24 cellular contexts compared by ENCODE assay signal in the genomic region with DNA sequence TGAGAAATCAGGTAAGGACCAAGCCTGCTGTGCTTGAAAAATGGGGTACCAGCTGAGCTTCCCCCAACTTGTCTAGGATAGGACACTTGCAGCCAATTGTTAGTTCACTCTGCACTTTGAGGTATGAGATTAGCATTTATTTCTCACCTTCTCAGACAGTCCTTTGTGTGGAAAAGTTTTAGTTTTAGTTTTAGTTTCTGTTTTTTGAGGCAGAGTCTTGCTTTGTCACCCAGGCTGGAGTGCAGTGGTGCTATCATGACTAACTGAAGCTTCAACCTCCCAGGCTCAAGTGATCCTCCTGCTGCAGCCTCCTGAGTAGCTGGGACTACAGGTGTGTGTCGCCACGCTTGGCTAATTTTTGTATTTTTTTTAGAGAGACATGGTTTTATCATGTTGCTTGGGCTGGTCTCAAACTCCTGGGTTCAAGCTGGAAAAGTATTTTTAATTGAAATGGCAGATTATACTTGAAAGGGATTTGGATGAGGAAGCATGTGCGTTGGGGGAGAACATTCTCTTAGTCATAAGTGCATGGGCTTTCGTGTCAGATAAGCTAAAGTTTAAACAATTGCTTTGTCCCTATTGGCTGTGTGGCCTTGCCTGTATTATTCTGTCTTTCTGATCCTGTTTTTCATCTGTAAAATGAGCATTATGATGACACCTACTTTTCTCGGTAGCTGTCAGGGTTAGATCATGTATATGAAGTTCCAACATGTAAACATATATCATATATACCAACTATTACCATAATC. TPM values are rescaled to one million over a fixed set of nuclear protein-coding genes. Genes with fewer than 3 reads are reported as not detected.
A peak's percentile ranks its signal among the peaks of the same experiment; 100 is the strongest.
DNase-seq lines count a peak whose midpoint lies in the region; ATAC-seq and TF ChIP-seq lines count a peak whose summit lies in the region.
"Had no signal": no experiment of that assay in that cellular context is flagged by ENCODE, and none has a peak within 500 bp of the region (broad histone marks: within the 10 kb centered on the region; RNA-seq: fewer than 3 reads in every experiment).

No MANE protein-coding gene starts in this region.

- no peaks in the 10 kb centered on the region for H3K4me1 Mint-ChIP-seq in osteocyte (ENCODE audit: unreplicated experiment)
- peaks cover 0 to 6% of the 10 kb centered on the region in 2 donors for H3K4me1 Mint-ChIP-seq in immature natural killer cell

- H3K36me3 Mint-ChIP-seq in osteocyte (ENCODE audit: unreplicated experiment) = no peaks in the 10 kb centered on the region
- no peaks in the 10 kb centered on the region for H3K36me3 Mint-ChIP-seq in immature natural killer cell

- H3K4me3 Mint-ChIP-seq in osteocyte (ENCODE audit: unreplicated experiment) (no peak overlapping the region), immature natural killer cell (no peak overlapping the region)
- H3K4me3 Mint-ChIP-seq: activated naive CD8-positive, alpha-beta T cell treated with anti-CD3 and anti-CD28 coated beads, Interleukin-2, amount 10 ng/mL, durations not matched to agents 7 days and 5 days; dendritic cell treated with granulocyte-macrophage colony-stimulating factor and Interleukin-4, amounts not matched to agents 40 ng/mL and 50 ng/mL, for 4 days; T-helper 2 cell treated with Interferon-gamma antibody and Interleukin-4, amounts not matched to agents 5 μg/mL and 100 μg/mL, for 36 hours had no signal

- peaks cover 5% of the 10 kb centered on the region for H3K9me3 Mint-ChIP-seq in osteocyte (ENCODE audit: unreplicated experiment)
- H3K9me3 Mint-ChIP-seq in immature natural killer cell = peaks cover 0 to 5% (median 0%) of the 10 kb centered on the region in 6 donors
- H3K9me3 Mint-ChIP-seq: dendritic cell treated with granulocyte-macrophage colony-stimulating factor and Interleukin-4, amounts not matched to agents 40 ng/mL and 50 ng/mL, for 4 days; T-helper 2 cell treated with Interferon-gamma antibody and Interleukin-4, amounts not matched to agents 5 μg/mL and 100 μg/mL, for 36 hours had no signal

- no peak for TF ChIP-seq CTCF in osteocyte (IDR thresholded peaks at IDR 0.05)

- peak; percentile 90 for ATAC-seq in GM21390 (IDR thresholded peaks at IDR 0.05; ENCODE audit: unreplicated experiment)
- peak; percentile 68 for ATAC-seq in HG02885 (IDR thresholded peaks at IDR 0.05; ENCODE audit: poor library complexity, unreplicated experiment)
- ATAC-seq in HG03571 (IDR thresholded peaks at IDR 0.05; ENCODE audit: unreplicated experiment) = no peak
- ATAC-seq: A549, HCT116, left lobe of liver had no signal

- DNase-seq in activated CD4-positive, alpha-beta T cell treated with anti-CD3 and anti-CD28 coated beads for 48 hours = peak; percentile 13
- DNase-seq in activated CD4-positive, alpha-beta T cell treated with anti-CD3 and anti-CD28 coated beads for 4 hours = no peak
- DNase-seq in osteocyte (ENCODE audit: extremely low spot score, unreplicated experiment) (peak; percentile 13), immature natural killer cell (no peak), T1000 (lab: John Stamatoyannopoulos, UW) (no peak)
- DNase-seq: activated CD4-positive, alpha-beta T cell treated with anti-CD3 and anti-CD28 coated beads for 1 hour; activated naive CD8-positive, alpha-beta T cell treated with anti-CD3 and anti-CD28 coated beads, Interleukin-2, amount 10 ng/mL, durations not matched to agents 7 days and 5 days; C1 segment of cervical spinal cord; foreskin fibroblast; KBM-7; NCI-H1048; NCI-H524 treated with DMSO at 0.1 percent for 48 hours; PC-9; stimulated activated naive CD4-positive, alpha-beta T cell; transverse colon had no signal

- no peaks in the 10 kb centered on the region for H3K27me3 Mint-ChIP-seq in osteocyte (ENCODE audit: unreplicated experiment)
- peaks cover 6 to 11% (median 9%) of the 10 kb centered on the region in 3 donors for H3K27me3 Mint-ChIP-seq in immature natural killer cell (ENCODE audit: low read depth in 3 of 3)

- H3K27ac Mint-ChIP-seq in osteocyte (ENCODE audit: unreplicated experiment) (no peak overlapping the region), immature natural killer cell (no peak overlapping the region)
- H3K27ac Mint-ChIP-seq: activated naive CD8-positive, alpha-beta T cell treated with anti-CD3 and anti-CD28 coated beads, Interleukin-2, amount 10 ng/mL, durations not matched to agents 7 days and 5 days; dendritic cell treated with granulocyte-macrophage colony-stimulating factor and Interleukin-4, amounts not matched to agents 40 ng/mL and 50 ng/mL, for 4 days; T-helper 2 cell treated with Interferon-gamma antibody and Interleukin-4, amounts not matched to agents 5 μg/mL and 100 μg/mL, for 36 hours had no signal

RNA-seq across cellular contexts. Expression of a gene that starts 25.2 kb away (rescaled TPM):
- total RNA-seq in osteocyte = not detected in 2 replicates
- polyA plus RNA-seq in immature natural killer cell = not detected
- total RNA-seq: activated naive CD8-positive, alpha-beta T cell treated with anti-CD3 and anti-CD28 coated beads, Interleukin-2, amount 10 ng/mL, durations not matched to agents 7 days and 5 days; left lobe of liver; mononuclear cell had no signal

Comparison
In these comparisons a context has a peak if more than half of its experiments do, and no peak if none do; other contexts are left out.
1. DNase-seq: peak in activated CD4-positive, alpha-beta T cell treated with anti-CD3 and anti-CD28 coated beads for 48 hours (single experiment) and osteocyte (single experiment); none in activated CD4-positive, alpha-beta T cell treated with anti-CD3 and anti-CD28 coated beads for 4 hours (0 of 2), immature natural killer cell (0 of 3) and T1000 (single experiment).